Comparison of ENCODE assay signal across 1 cellular context in genomic region chr6:159969921-159970320, GRCh38.
TF ChIP-seq lines count a peak whose summit lies in the region.

No MANE protein-coding gene starts in this region.

TF ChIP-seq in HCT116, 20 proteins besides CTCF, POLR2A, EP300 and RAD21:
- TF ChIP-seq REST (IDR thresholded peaks at IDR 0.05; ENCODE audit: low read depth): no peak
- no peak for TF ChIP-seq JUND (IDR thresholded peaks at IDR 0.05)
- TF ChIP-seq ZFX (IDR thresholded peaks at IDR 0.05): no peak
- no peak for TF ChIP-seq EZH2phosphoT487 (IDR thresholded peaks at IDR 0.05; ENCODE audit: borderline replicate concordance)
- no peak for TF ChIP-seq SIN3A (IDR thresholded peaks at IDR 0.05; ENCODE audit: low read depth)
- TF ChIP-seq CEBPB (IDR thresholded peaks at IDR 0.05; ENCODE audit: low read depth): no peak
- no peak for TF ChIP-seq YY1 (IDR thresholded peaks at IDR 0.05; ENCODE audit: extremely low read depth, insufficient replicate concordance, low read depth, low read length)
- no peak for TF ChIP-seq ELF1 (IDR thresholded peaks at IDR 0.05; ENCODE audit: borderline replicate concordance, low read depth)
- no peak for TF ChIP-seq SP1 (IDR thresholded peaks at IDR 0.05; ENCODE audit: low read depth)
TF ChIP-seq in HCT116: peak in this region for 0.
